ENCODE assay signal across 1 cellular context in genomic region chr5:138095100-138095907, GRCh38.
TF ChIP-seq lines count a peak whose summit lies in the region.

No MANE protein-coding gene starts in this region.

TF ChIP-seq in HepG2, 621 proteins besides CTCF, POLR2A, EP300 and RAD21 (continued from another document and continues in another):
- TF ChIP-seq ZNF318 (CRISPR knock-in tag; IDR thresholded peaks at IDR 0.05) (no peak), BHLHE40 (IDR thresholded peaks at IDR 0.05; ENCODE audit: low read length) (peak; percentile 89), ZNF710 (CRISPR knock-in tag; IDR thresholded peaks at IDR 0.05; ENCODE audit: borderline replicate concordance) (peak; percentile 79; the same call in 1 of the 2 replicates), RBFOX2 (IDR thresholded peaks at IDR 0.05; ENCODE audit: low read depth, low read length) (no peak), ATRX (CRISPR knock-in tag; IDR thresholded peaks at IDR 0.05; ENCODE audit: borderline replicate concordance) (no peak), PHF21A (CRISPR knock-in tag; IDR thresholded peaks at IDR 0.05) (0 out of 2 replicates have a peak, but pooled peaks have one; percentile 62), HMG20A (CRISPR knock-in tag; IDR thresholded peaks at IDR 0.05; ENCODE audit: borderline replicate concordance) (peak; percentile 52; the same call in 1 of the 2 replicates), PPARG (CRISPR knock-in tag; conservative IDR thresholded peaks at IDR 0.05) (peak; percentile 83), ZC3H13 (CRISPR knock-in tag; IDR thresholded peaks at IDR 0.05) (no peak), ZNF543 (CRISPR knock-in tag; IDR thresholded peaks at IDR 0.05) (no peak), GFI1 (CRISPR knock-in tag; IDR thresholded peaks at IDR 0.05; ENCODE audit: borderline replicate concordance) (peak; percentile 96), NFKB2 (CRISPR knock-in tag; IDR thresholded peaks at IDR 0.05; ENCODE audit: borderline replicate concordance) (0 out of 2 replicates have a peak, but pooled peaks have one; percentile 38), ZNF841 (CRISPR knock-in tag; IDR thresholded peaks at IDR 0.05; ENCODE audit: borderline replicate concordance) (no peak), HOXA5 (CRISPR knock-in tag; IDR thresholded peaks at IDR 0.05) (peak; percentile 39; the same call in 1 of the 2 replicates), NFIC (IDR thresholded peaks at IDR 0.05; ENCODE audit: low read length) (peak; percentile 41; the same call in 1 of the 2 replicates), TARDBP (CRISPR knock-in tag; IDR thresholded peaks at IDR 0.05) (0 out of 2 replicates have a peak, but pooled peaks have one; percentile 43), XBP1 (CRISPR knock-in tag; IDR thresholded peaks at IDR 0.05) (no peak), HDAC2 (CRISPR knock-in tag; IDR thresholded peaks at IDR 0.05) (peak; percentile 81), KDM6A (CRISPR knock-in tag; IDR thresholded peaks at IDR 0.05; ENCODE audit: low read depth) (0 out of 2 replicates have a peak, but pooled peaks have one; percentile 22), POGZ (CRISPR knock-in tag; IDR thresholded peaks at IDR 0.05) (0 out of 2 replicates have a peak, but pooled peaks have one; percentile 26), ZMYM2 (CRISPR knock-in tag; IDR thresholded peaks at IDR 0.05) (no peak)
- TF ChIP-seq, protein P1, sequence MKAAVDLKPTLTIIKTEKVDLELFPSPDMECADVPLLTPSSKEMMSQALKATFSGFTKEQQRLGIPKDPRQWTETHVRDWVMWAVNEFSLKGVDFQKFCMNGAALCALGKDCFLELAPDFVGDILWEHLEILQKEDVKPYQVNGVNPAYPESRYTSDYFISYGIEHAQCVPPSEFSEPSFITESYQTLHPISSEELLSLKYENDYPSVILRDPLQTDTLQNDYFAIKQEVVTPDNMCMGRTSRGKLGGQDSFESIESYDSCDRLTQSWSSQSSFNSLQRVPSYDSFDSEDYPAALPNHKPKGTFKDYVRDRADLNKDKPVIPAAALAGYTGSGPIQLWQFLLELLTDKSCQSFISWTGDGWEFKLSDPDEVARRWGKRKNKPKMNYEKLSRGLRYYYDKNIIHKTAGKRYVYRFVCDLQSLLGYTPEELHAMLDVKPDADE (CRISPR knock-in tag; IDR thresholded peaks at IDR 0.05): no peak
- TF ChIP-seq, protein P2, sequence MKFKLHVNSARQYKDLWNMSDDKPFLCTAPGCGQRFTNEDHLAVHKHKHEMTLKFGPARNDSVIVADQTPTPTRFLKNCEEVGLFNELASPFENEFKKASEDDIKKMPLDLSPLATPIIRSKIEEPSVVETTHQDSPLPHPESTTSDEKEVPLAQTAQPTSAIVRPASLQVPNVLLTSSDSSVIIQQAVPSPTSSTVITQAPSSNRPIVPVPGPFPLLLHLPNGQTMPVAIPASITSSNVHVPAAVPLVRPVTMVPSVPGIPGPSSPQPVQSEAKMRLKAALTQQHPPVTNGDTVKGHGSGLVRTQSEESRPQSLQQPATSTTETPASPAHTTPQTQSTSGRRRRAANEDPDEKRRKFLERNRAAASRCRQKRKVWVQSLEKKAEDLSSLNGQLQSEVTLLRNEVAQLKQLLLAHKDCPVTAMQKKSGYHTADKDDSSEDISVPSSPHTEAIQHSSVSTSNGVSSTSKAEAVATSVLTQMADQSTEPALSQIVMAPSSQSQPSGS (CRISPR knock-in tag; IDR thresholded peaks at IDR 0.05): no peak
- TF ChIP-seq, protein P3, sequence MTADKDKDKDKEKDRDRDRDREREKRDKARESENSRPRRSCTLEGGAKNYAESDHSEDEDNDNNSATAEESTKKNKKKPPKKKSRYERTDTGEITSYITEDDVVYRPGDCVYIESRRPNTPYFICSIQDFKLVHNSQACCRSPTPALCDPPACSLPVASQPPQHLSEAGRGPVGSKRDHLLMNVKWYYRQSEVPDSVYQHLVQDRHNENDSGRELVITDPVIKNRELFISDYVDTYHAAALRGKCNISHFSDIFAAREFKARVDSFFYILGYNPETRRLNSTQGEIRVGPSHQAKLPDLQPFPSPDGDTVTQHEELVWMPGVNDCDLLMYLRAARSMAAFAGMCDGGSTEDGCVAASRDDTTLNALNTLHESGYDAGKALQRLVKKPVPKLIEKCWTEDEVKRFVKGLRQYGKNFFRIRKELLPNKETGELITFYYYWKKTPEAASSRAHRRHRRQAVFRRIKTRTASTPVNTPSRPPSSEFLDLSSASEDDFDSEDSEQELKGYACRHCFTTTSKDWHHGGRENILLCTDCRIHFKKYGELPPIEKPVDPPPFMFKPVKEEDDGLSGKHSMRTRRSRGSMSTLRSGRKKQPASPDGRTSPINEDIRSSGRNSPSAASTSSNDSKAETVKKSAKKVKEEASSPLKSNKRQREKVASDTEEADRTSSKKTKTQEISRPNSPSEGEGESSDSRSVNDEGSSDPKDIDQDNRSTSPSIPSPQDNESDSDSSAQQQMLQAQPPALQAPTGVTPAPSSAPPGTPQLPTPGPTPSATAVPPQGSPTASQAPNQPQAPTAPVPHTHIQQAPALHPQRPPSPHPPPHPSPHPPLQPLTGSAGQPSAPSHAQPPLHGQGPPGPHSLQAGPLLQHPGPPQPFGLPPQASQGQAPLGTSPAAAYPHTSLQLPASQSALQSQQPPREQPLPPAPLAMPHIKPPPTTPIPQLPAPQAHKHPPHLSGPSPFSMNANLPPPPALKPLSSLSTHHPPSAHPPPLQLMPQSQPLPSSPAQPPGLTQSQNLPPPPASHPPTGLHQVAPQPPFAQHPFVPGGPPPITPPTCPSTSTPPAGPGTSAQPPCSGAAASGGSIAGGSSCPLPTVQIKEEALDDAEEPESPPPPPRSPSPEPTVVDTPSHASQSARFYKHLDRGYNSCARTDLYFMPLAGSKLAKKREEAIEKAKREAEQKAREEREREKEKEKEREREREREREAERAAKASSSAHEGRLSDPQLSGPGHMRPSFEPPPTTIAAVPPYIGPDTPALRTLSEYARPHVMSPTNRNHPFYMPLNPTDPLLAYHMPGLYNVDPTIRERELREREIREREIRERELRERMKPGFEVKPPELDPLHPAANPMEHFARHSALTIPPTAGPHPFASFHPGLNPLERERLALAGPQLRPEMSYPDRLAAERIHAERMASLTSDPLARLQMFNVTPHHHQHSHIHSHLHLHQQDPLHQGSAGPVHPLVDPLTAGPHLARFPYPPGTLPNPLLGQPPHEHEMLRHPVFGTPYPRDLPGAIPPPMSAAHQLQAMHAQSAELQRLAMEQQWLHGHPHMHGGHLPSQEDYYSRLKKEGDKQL (CRISPR knock-in tag; IDR thresholded peaks at IDR 0.05; ENCODE audit: low read depth): peak; percentile 79; the same call in 1 of the 2 replicates
- TF ChIP-seq, protein P4, sequence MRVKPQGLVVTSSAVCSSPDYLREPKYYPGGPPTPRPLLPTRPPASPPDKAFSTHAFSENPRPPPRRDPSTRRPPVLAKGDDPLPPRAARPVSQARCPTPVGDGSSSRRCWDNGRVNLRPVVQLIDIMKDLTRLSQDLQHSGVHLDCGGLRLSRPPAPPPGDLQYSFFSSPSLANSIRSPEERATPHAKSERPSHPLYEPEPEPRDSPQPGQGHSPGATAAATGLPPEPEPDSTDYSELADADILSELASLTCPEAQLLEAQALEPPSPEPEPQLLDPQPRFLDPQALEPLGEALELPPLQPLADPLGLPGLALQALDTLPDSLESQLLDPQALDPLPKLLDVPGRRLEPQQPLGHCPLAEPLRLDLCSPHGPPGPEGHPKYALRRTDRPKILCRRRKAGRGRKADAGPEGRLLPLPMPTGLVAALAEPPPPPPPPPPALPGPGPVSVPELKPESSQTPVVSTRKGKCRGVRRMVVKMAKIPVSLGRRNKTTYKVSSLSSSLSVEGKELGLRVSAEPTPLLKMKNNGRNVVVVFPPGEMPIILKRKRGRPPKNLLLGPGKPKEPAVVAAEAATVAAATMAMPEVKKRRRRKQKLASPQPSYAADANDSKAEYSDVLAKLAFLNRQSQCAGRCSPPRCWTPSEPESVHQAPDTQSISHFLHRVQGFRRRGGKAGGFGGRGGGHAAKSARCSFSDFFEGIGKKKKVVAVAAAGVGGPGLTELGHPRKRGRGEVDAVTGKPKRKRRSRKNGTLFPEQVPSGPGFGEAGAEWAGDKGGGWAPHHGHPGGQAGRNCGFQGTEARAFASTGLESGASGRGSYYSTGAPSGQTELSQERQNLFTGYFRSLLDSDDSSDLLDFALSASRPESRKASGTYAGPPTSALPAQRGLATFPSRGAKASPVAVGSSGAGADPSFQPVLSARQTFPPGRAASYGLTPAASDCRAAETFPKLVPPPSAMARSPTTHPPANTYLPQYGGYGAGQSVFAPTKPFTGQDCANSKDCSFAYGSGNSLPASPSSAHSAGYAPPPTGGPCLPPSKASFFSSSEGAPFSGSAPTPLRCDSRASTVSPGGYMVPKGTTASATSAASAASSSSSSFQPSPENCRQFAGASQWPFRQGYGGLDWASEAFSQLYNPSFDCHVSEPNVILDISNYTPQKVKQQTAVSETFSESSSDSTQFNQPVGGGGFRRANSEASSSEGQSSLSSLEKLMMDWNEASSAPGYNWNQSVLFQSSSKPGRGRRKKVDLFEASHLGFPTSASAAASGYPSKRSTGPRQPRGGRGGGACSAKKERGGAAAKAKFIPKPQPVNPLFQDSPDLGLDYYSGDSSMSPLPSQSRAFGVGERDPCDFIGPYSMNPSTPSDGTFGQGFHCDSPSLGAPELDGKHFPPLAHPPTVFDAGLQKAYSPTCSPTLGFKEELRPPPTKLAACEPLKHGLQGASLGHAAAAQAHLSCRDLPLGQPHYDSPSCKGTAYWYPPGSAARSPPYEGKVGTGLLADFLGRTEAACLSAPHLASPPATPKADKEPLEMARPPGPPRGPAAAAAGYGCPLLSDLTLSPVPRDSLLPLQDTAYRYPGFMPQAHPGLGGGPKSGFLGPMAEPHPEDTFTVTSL (CRISPR knock-in tag; IDR thresholded peaks at IDR 0.05; ENCODE audit: borderline replicate concordance): peak; percentile 33; the same call in 1 of the 2 replicates
- TF ChIP-seq, protein P5, sequence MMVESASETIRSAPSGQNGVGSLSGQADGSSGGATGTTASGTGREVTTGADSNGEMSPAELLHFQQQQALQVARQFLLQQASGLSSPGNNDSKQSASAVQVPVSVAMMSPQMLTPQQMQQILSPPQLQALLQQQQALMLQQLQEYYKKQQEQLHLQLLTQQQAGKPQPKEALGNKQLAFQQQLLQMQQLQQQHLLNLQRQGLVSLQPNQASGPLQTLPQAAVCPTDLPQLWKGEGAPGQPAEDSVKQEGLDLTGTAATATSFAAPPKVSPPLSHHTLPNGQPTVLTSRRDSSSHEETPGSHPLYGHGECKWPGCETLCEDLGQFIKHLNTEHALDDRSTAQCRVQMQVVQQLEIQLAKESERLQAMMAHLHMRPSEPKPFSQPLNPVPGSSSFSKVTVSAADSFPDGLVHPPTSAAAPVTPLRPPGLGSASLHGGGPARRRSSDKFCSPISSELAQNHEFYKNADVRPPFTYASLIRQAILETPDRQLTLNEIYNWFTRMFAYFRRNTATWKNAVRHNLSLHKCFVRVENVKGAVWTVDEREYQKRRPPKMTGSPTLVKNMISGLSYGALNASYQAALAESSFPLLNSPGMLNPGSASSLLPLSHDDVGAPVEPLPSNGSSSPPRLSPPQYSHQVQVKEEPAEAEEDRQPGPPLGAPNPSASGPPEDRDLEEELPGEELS (CRISPR knock-in tag; IDR thresholded peaks at IDR 0.05): peak; percentile 54
